10 cellular contexts compared by ENCODE assay signal in the genomic region with DNA sequence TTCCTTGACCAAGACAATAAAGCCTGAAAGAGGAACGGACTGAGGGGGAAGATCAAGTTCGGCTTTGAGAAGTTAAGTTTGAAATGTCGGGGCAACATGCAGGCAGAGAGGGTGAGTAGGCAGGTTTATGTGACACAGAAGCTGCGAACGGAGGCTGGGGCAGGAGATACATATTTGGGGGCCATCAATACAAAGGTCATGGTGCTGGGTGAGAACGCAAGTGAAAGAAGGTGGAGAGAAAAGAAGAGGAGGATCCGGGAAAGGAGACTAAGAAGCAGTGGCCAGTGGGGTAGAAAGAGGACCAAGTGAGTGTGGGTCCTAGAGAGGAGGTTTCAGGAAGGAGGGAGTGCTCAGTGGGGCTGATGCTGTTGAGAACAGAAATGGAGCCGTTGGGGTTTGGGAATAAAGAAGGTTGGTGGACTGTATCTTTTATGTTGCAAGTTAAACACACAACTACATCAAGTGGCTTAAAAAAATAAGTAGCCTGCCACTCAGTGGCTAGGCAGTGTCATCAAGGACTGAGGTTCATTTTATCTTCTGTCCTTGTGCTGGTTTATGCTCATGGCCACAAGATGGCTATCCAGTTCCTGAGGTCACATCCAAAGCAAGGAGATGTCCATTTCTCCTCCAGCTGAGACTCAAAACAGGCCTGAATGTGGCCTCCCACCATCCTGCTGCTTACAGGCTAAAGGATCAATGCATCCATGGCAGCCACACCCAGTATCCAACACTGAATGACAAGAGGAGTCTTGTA. TPM values are rescaled to one million over a fixed set of nuclear protein-coding genes. Genes with fewer than 3 reads are reported as not detected.
DNase-seq lines count a peak whose midpoint lies in the region; ATAC-seq and TF ChIP-seq lines count a peak whose summit lies in the region.
"Had no signal": no experiment of that assay in that cellular context is flagged by ENCODE, and none has a peak within 500 bp of the region (broad histone marks: within the 10 kb centered on the region; RNA-seq: fewer than 3 reads in every experiment).

No MANE protein-coding gene starts in this region.

- H3K9me3 Mint-ChIP-seq in T-helper 1 cell treated with Interleukin-12 subunit alpha and Interleukin-12 subunit beta and Interleukin-4 antibody, amounts not matched to agents 30 μg/mL and 1 μg/mL, for 36 hours: no peaks in the 10 kb centered on the region
- no peaks in the 10 kb centered on the region for H3K9me3 Mint-ChIP-seq in activated naive CD4-positive, alpha-beta T cell treated with anti-CD3 and anti-CD28 coated beads, Interleukin-2, amount 50 U/mL, for 72 hours
- H3K9me3 Mint-ChIP-seq in neural crest cell: no peaks in the 10 kb centered on the region

- H3K36me3 Mint-ChIP-seq in T-helper 1 cell treated with Interleukin-12 subunit alpha and Interleukin-12 subunit beta and Interleukin-4 antibody, amounts not matched to agents 30 μg/mL and 1 μg/mL, for 36 hours (ENCODE audit: low read depth): no peaks in the 10 kb centered on the region
- no peaks in the 10 kb centered on the region for H3K36me3 Mint-ChIP-seq in activated naive CD4-positive, alpha-beta T cell treated with anti-CD3 and anti-CD28 coated beads, Interleukin-2, amount 50 U/mL, for 72 hours
- H3K36me3 Mint-ChIP-seq in neural crest cell (ENCODE audit: low read depth): no peaks in the 10 kb centered on the region

- H3K4me3 ChIP-seq in HUES48 (ENCODE audit: low read depth, low read length): 0 out of 2 replicates have a peak overlapping the region, but pooled peaks have one; percentile 89

- H3K9ac ChIP-seq in HUES48 (ENCODE audit: low read depth, low read length): no peak overlapping the region

- no peak for DNase-seq in T-helper 1 cell
- DNase-seq in activated naive CD4-positive, alpha-beta T cell treated with anti-CD3 and anti-CD28 coated beads, Interleukin-2, amount 50 U/mL, for 72 hours (ENCODE audit: low spot score in 2 of 2): no peak
- DNase-seq in neural crest cell (ENCODE audit: low read depth, low spot score): no peak
- no peak for DNase-seq in DMS53 (lab: John Stamatoyannopoulos, UW)
- DNase-seq: ovary; stimulated activated CD4-positive, alpha-beta T cell treated with anti-CD3 and anti-CD28 coated beads, Interleukin-4, amount 100 ng/mL, for 24 hours had no signal

- peaks cover 4% of the 10 kb centered on the region for H3K27me3 Mint-ChIP-seq in T-helper 1 cell treated with Interleukin-12 subunit alpha and Interleukin-12 subunit beta and Interleukin-4 antibody, amounts not matched to agents 30 μg/mL and 1 μg/mL, for 36 hours (ENCODE audit: low read depth)
- H3K27me3 Mint-ChIP-seq in neural crest cell (ENCODE audit: low read depth): peaks cover 3% of the 10 kb centered on the region

- peaks cover 33% of the 10 kb centered on the region for H3K4me1 Mint-ChIP-seq in T-helper 1 cell treated with Interleukin-12 subunit alpha and Interleukin-12 subunit beta and Interleukin-4 antibody, amounts not matched to agents 30 μg/mL and 1 μg/mL, for 36 hours (ENCODE audit: low read depth)
- peaks cover 47% of the 10 kb centered on the region for H3K4me1 Mint-ChIP-seq in neural crest cell

- 0 out of 2 replicates have a peak, but pooled peaks cover 6% of the 10 kb centered on the region for H3K36me3 ChIP-seq in HUES48 (ENCODE audit: control insufficient read depth, insufficient read depth, low read length)
- H3K36me3 ChIP-seq: ovary had no signal

- H3K9me3 ChIP-seq in HUES48 (ENCODE audit: control insufficient read depth, insufficient read depth, low read length): no peaks in the 10 kb centered on the region
- H3K9me3 ChIP-seq: ovary had no signal

- no peak overlapping the region for H3K27ac ChIP-seq in HUES48 (ENCODE audit: low read depth, low read length)
- H3K27ac ChIP-seq: ovary had no signal

- peak overlapping the region; percentile 8 for H3K4me3 Mint-ChIP-seq in T-helper 1 cell treated with Interleukin-12 subunit alpha and Interleukin-12 subunit beta and Interleukin-4 antibody, amounts not matched to agents 30 μg/mL and 1 μg/mL, for 36 hours
- peak overlapping the region; percentile 94 for H3K4me3 Mint-ChIP-seq in neural crest cell

- no peak for ATAC-seq in activated naive CD4-positive, alpha-beta T cell treated with anti-CD3 and anti-CD28 coated beads, Interleukin-2, amount 50 U/mL, for 72 hours
- ATAC-seq in GM21717 (IDR thresholded peaks at IDR 0.05; ENCODE audit: unreplicated experiment): no peak
- ATAC-seq in HG03439 (IDR thresholded peaks at IDR 0.05; ENCODE audit: unreplicated experiment): no peak

- H3K4me1 ChIP-seq in HUES48 (ENCODE audit: control insufficient read depth, insufficient read depth, low read length): peaks cover 26% of the 10 kb centered on the region

- no peak for TF ChIP-seq CTCF in neural crest cell (conservative IDR thresholded peaks at IDR 0.05)

- H3K27ac Mint-ChIP-seq in T-helper 1 cell treated with Interleukin-12 subunit alpha and Interleukin-12 subunit beta and Interleukin-4 antibody, amounts not matched to agents 30 μg/mL and 1 μg/mL, for 36 hours: no peak overlapping the region
- H3K27ac Mint-ChIP-seq in activated naive CD4-positive, alpha-beta T cell treated with anti-CD3 and anti-CD28 coated beads, Interleukin-2, amount 50 U/mL, for 72 hours: peak overlapping the region; percentile 46 to 96
- H3K27ac Mint-ChIP-seq in neural crest cell (ENCODE audit: unreplicated experiment): no peak overlapping the region

- H3K27me3 ChIP-seq in HUES48 (ENCODE audit: control insufficient read depth, insufficient read depth, low read length): no peaks in the 10 kb centered on the region
- H3K27me3 ChIP-seq: ovary had no signal

RNA-seq across cellular contexts. Expression of gene BLCAP, which starts 1.7 kb away (rescaled TPM):
- total RNA-seq in activated naive CD4-positive, alpha-beta T cell treated with anti-CD3 and anti-CD28 coated beads, Interleukin-2, amount 50 U/mL, for 72 hours: 10 to 100 TPM; 21.0 to 36.2 TPM
- total RNA-seq in neural crest cell: 43.2 and 44.2 TPM in 2 replicates

RNA-seq across cellular contexts. Expression of gene NNAT, which starts 8.3 kb away (rescaled TPM):
- total RNA-seq in activated naive CD4-positive, alpha-beta T cell treated with anti-CD3 and anti-CD28 coated beads, Interleukin-2, amount 50 U/mL, for 72 hours: 1 to 10 TPM in 1 of 2 donors, under 1 TPM in 1; 0.93 to 2.1 TPM
- 113 and 119 TPM in 2 replicates for total RNA-seq in neural crest cell

Comparison
In these comparisons a context has a peak if more than half of its experiments do, and no peak if none do; other contexts are left out.
1. H3K27ac Mint-ChIP-seq: peak in activated naive CD4-positive, alpha-beta T cell treated with anti-CD3 and anti-CD28 coated beads, Interleukin-2, amount 50 U/mL, for 72 hours (2 of 2); none in T-helper 1 cell treated with Interleukin-12 subunit alpha and Interleukin-12 subunit beta and Interleukin-4 antibody, amounts not matched to agents 30 μg/mL and 1 μg/mL, for 36 hours (single experiment) and neural crest cell (single experiment).
2. RNA of gene NNAT, which starts 8.3 kb away (total RNA-seq): 113 to 119 TPM in neural crest cell; 0.93 to 2.1 TPM in activated naive CD4-positive, alpha-beta T cell treated with anti-CD3 and anti-CD28 coated beads, Interleukin-2, amount 50 U/mL, for 72 hours; every median in the first group is over 10 times any median in the second.